Comparison of ENCODE assay signal across 8 cellular contexts in genomic region chr6:4775591-4776492, GRCh38. TPM values are rescaled to one million over a fixed set of nuclear protein-coding genes. Genes with fewer than 3 reads are reported as not detected.
DNase-seq lines count a peak whose midpoint lies in the region; ATAC-seq and TF ChIP-seq lines count a peak whose summit lies in the region.

A gene with protein sequence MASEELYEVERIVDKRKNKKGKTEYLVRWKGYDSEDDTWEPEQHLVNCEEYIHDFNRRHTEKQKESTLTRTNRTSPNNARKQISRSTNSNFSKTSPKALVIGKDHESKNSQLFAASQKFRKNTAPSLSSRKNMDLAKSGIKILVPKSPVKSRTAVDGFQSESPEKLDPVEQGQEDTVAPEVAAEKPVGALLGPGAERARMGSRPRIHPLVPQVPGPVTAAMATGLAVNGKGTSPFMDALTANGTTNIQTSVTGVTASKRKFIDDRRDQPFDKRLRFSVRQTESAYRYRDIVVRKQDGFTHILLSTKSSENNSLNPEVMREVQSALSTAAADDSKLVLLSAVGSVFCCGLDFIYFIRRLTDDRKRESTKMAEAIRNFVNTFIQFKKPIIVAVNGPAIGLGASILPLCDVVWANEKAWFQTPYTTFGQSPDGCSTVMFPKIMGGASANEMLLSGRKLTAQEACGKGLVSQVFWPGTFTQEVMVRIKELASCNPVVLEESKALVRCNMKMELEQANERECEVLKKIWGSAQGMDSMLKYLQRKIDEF (plus strand): TSS chr6:4776404. CDS start chr6:4776784, 380 bp downstream.

- DNase-seq in GM12864 (ENCODE audit: low read depth) = no peak
- peak; percentile 68 for DNase-seq in NCI-H128 (lab: John Stamatoyannopoulos, UW; ENCODE audit: unreplicated experiment)
- DNase-seq in SW 1271 (lab: John Stamatoyannopoulos, UW) = peak; percentile 69 to 81
- DNase-seq in activated naive CD8-positive, alpha-beta T cell treated with anti-CD3 and anti-CD28 coated beads, Interleukin-2, amount 10 ng/mL, durations not matched to agents 7 days and 5 days = peak; percentile 97
- peak; percentile 93 to 94 for DNase-seq in cardiac muscle cell (ENCODE audit: low read depth in 1 of 2, low spot score in 1 of 2)
- peak; percentile 62 for DNase-seq in pons (ENCODE audit: low spot score)
- DNase-seq in tibial nerve (ENCODE audit: low spot score in 2 of 2) = peak; percentile 64 to 74

- peak in 1 of 2 donors; percentile 46 for TF ChIP-seq EP300 in tibial nerve (IDR thresholded peaks at IDR 0.05)

- TF ChIP-seq POLR2A in tibial nerve (IDR thresholded peaks at IDR 0.05) = peak; percentile 40 to 58

- H3K4me3 ChIP-seq in GM12864 (ENCODE audit: low read depth, low read length) (peak within 1 kb of the TSS; percentile 67), cardiac muscle cell (peak within 1 kb of the TSS; percentile 96), tibial nerve (peak within 1 kb of the TSS; percentile 59 to 83 (median 68))

- H3K27ac ChIP-seq in cardiac muscle cell = peak within 1 kb of the TSS; percentile 87
- peak within 1 kb of the TSS; percentile 57 to 90 (median 84) for H3K27ac ChIP-seq in tibial nerve

- no peaks in the 10 kb centered on the region for H3K9me3 ChIP-seq in cardiac muscle cell (ENCODE audit: low read depth)
- peaks cover 0 to 6% (median 0%) of the 10 kb centered on the region in 4 donors for H3K9me3 ChIP-seq in tibial nerve

- H3K4me3 Mint-ChIP-seq in activated naive CD8-positive, alpha-beta T cell treated with anti-CD3 and anti-CD28 coated beads, Interleukin-2, amount 10 ng/mL, durations not matched to agents 7 days and 5 days = peak within 1 kb of the TSS; percentile 88

- H3K36me3 ChIP-seq in cardiac muscle cell (no peaks in the 10 kb centered on the region), tibial nerve (no peaks in the 10 kb centered on the region)

- peaks cover 34% of the 10 kb centered on the region for H3K4me1 Mint-ChIP-seq in activated naive CD8-positive, alpha-beta T cell treated with anti-CD3 and anti-CD28 coated beads, Interleukin-2, amount 10 ng/mL, durations not matched to agents 7 days and 5 days

- peak within 1 kb of the TSS; percentile 87 for H3K27ac Mint-ChIP-seq in activated naive CD8-positive, alpha-beta T cell treated with anti-CD3 and anti-CD28 coated beads, Interleukin-2, amount 10 ng/mL, durations not matched to agents 7 days and 5 days

- POLR2A ChIA-PET in activated naive CD8-positive, alpha-beta T cell treated with anti-CD3 and anti-CD28 coated beads, Interleukin-2, amount 10 ng/mL, durations not matched to agents 7 days and 5 days (lab: Charles Lee) = interaction anchor here (1.4 kb wide), 1 partner anchor 228 kb away, joined by 5 read pairs; the partner anchor contains the start of gene RPP40

- H3K36me3 Mint-ChIP-seq in activated naive CD8-positive, alpha-beta T cell treated with anti-CD3 and anti-CD28 coated beads, Interleukin-2, amount 10 ng/mL, durations not matched to agents 7 days and 5 days = peaks cover 16% of the 10 kb centered on the region

- no peaks in the 10 kb centered on the region for H3K27me3 Mint-ChIP-seq in activated naive CD8-positive, alpha-beta T cell treated with anti-CD3 and anti-CD28 coated beads, Interleukin-2, amount 10 ng/mL, durations not matched to agents 7 days and 5 days

- WGBS in tibial nerve, 2 donors = 0 to 2% methylated on average over 2 to 9 of the region's 135 CpGs

- H3K9me3 Mint-ChIP-seq in activated naive CD8-positive, alpha-beta T cell treated with anti-CD3 and anti-CD28 coated beads, Interleukin-2, amount 10 ng/mL, durations not matched to agents 7 days and 5 days = peaks cover 4% of the 10 kb centered on the region

- peak; percentile 64 for ATAC-seq in HG02678 (IDR thresholded peaks at IDR 0.05; ENCODE audit: unreplicated experiment)
- ATAC-seq in activated naive CD8-positive, alpha-beta T cell treated with anti-CD3 and anti-CD28 coated beads, Interleukin-2, amount 10 ng/mL, durations not matched to agents 7 days and 5 days (ENCODE audit: low read depth) = peak; percentile 81

- TF ChIP-seq CTCF in GM12864 (IDR thresholded peaks at IDR 0.05; ENCODE audit: low read depth, low read length, missing control alignments) (peak; percentile 18), cardiac muscle cell (IDR thresholded peaks at IDR 0.05; ENCODE audit: low read depth, low read length) (no peak), tibial nerve (IDR thresholded peaks at IDR 0.05) (peak; percentile 12 to 62 (median 42))

- H3K4me1 ChIP-seq in cardiac muscle cell (ENCODE audit: low read depth) (peaks cover 7% of the 10 kb centered on the region), tibial nerve (peaks cover 0 to 32% (median 6%) of the 10 kb centered on the region in 4 donors)

- H3K27me3 ChIP-seq in cardiac muscle cell = no peaks in the 10 kb centered on the region
- H3K27me3 ChIP-seq in tibial nerve = no peaks in the 10 kb centered on the region

RNA-seq across cellular contexts. Expression of the gene that starts here (rescaled TPM):
- 10 to 100 TPM; 44.0 to 46.7 TPM for total RNA-seq in activated naive CD8-positive, alpha-beta T cell treated with anti-CD3 and anti-CD28 coated beads, Interleukin-2, amount 10 ng/mL, durations not matched to agents 7 days and 5 days
- total RNA-seq in cardiac muscle cell (60.8 and 71.5 TPM in 2 replicates), tibial nerve (10 to 100 TPM; 20.3 to 37.5 (median 31.7) TPM)
- polyA plus RNA-seq in cardiac muscle cell = 38.0 and 49.8 TPM in 2 replicates
